ENCODE assay signal across 1 cellular context in the genomic region with DNA sequence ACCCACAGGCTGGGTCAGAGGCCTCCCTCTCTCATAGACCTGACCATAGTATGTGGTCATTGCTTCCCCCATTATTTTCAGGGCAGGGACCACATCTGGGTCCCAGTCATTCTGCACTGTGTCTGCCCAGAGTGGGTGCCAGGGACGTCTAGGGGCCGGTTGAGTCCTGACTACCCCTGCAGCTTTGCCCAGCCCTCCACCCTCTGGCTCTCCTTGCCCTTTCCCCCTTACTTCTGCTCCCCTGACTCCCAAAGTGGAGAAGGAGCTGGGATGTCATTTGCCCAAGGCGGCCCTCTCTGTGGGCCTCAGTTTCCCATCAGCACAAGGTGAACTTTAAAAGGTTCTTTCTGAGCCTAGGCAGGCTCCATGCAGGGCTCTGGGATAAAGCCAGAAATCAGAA.
TF ChIP-seq lines count a peak whose summit lies in the region.

No MANE protein-coding gene starts in this region.

TF ChIP-seq in H1, 55 proteins besides CTCF, POLR2A, EP300 and RAD21:
- TF ChIP-seq, protein P1, sequence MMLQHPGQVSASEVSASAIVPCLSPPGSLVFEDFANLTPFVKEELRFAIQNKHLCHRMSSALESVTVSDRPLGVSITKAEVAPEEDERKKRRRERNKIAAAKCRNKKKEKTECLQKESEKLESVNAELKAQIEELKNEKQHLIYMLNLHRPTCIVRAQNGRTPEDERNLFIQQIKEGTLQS (IDR thresholded peaks at IDR 0.05; ENCODE audit: insufficient read depth, low read depth, low read length) = no peak
- no peak for TF ChIP-seq YY1 (IDR thresholded peaks at IDR 0.05; ENCODE audit: low read depth, low read length)
- no peak for TF ChIP-seq CBX8 (IDR thresholded peaks at IDR 0.05; ENCODE audit: borderline replicate concordance, low read depth, low read length)
- TF ChIP-seq, protein P2, sequence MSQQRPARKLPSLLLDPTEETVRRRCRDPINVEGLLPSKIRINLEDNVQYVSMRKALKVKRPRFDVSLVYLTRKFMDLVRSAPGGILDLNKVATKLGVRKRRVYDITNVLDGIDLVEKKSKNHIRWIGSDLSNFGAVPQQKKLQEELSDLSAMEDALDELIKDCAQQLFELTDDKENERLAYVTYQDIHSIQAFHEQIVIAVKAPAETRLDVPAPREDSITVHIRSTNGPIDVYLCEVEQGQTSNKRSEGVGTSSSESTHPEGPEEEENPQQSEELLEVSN (IDR thresholded peaks at IDR 0.05) = no peak
- TF ChIP-seq EGR1 (IDR thresholded peaks at IDR 0.05; ENCODE audit: borderline replicate concordance, low read depth, low read length) = no peak
- no peak for TF ChIP-seq SIX5 (IDR thresholded peaks at IDR 0.05; ENCODE audit: low read depth, low read length)
- no peak for TF ChIP-seq EZH2 (IDR thresholded peaks at IDR 0.05; ENCODE audit: low read depth, low read length, severe bottlenecking)
- TF ChIP-seq CHD1 (IDR thresholded peaks at IDR 0.05; ENCODE audit: low read depth, low read length) = no peak
- TF ChIP-seq GTF2F1 (IDR thresholded peaks at IDR 0.05; ENCODE audit: borderline replicate concordance, low read depth, low read length) = no peak
- no peak for TF ChIP-seq CHD2 (IDR thresholded peaks at IDR 0.05; ENCODE audit: low read length)
- no peak for TF ChIP-seq HDAC2 (IDR thresholded peaks at IDR 0.05; ENCODE audit: borderline replicate concordance in 1 of 2, low read depth in 2 of 2, low read length in 2 of 2)
- TF ChIP-seq PHF8 (conservative IDR thresholded peaks at IDR 0.05; ENCODE audit: low read depth, low read length) = no peak
